ENCODE assay signal across 10 cellular contexts in genomic region chr9:128077847-128078503, GRCh38. TPM values are rescaled to one million over a fixed set of nuclear protein-coding genes. Genes with fewer than 3 reads are reported as not detected.
DNase-seq lines count a peak whose midpoint lies in the region; ATAC-seq, FAIRE-seq and TF ChIP-seq lines count a peak whose summit lies in the region.
"Had no signal": no experiment of that assay in that cellular context is flagged by ENCODE, and none has a peak within 500 bp of the region (broad histone marks: within the 10 kb centered on the region; RNA-seq: fewer than 3 reads in every experiment).

No MANE protein-coding gene starts in this region.

- H3K9me3 ChIP-seq in PC-9 (ENCODE audit: insufficient read depth, low read depth) (no peaks in the 10 kb centered on the region), endodermal cell (ENCODE audit: control insufficient read depth, low read length) (no peaks in the 10 kb centered on the region)

- H3K79me2 ChIP-seq in PC-9 (ENCODE audit: low read depth) = peaks cover 67% of the 10 kb centered on the region

- H2AFZ ChIP-seq in PC-9 = no peak overlapping the region

- DNase-seq in Calu3 (no peak), PC-9 (no peak), endodermal cell (no peak), HTR-8/SVneo (ENCODE audit: insufficient read length, low spot score) (no peak), sciatic nerve (ENCODE audit: low spot score) (no peak), HCEC 1CT (no peak)
- DNase-seq: NCI-H1105 treated with DMSO at 0.1 percent for 48 hours had no signal

- H3K27ac Mint-ChIP-seq in Calu3 (ENCODE audit: unreplicated experiment) (peak overlapping the region; percentile 93), endodermal cell (peak overlapping the region; percentile 12)

- H3K9me3 Mint-ChIP-seq in Calu3 (ENCODE audit: low read depth, unreplicated experiment) (no peaks in the 10 kb centered on the region), endodermal cell (no peaks in the 10 kb centered on the region)

- H3K4me1 Mint-ChIP-seq in Calu3 (ENCODE audit: low read depth, unreplicated experiment) = peaks cover 25% of the 10 kb centered on the region
- H3K4me1 Mint-ChIP-seq in endodermal cell = peaks cover 25% of the 10 kb centered on the region

- peak overlapping the region; percentile 45 for H3K4me2 ChIP-seq in PC-9

- H3K36me3 Mint-ChIP-seq in Calu3 (ENCODE audit: insufficient read depth, unreplicated experiment) (peaks cover 38% of the 10 kb centered on the region), endodermal cell (ENCODE audit: low read depth) (peaks cover 7% of the 10 kb centered on the region)

- no peak overlapping the region for H3K9ac ChIP-seq in endodermal cell (ENCODE audit: extremely low read depth, low read length, poor library complexity, severe bottlenecking)

- H4K20me1 ChIP-seq in PC-9 (ENCODE audit: insufficient read depth) = no peaks in the 10 kb centered on the region

- H3K4me1 ChIP-seq in PC-9 (replicated peaks; ENCODE audit: insufficient read depth) = peaks cover 50% of the 10 kb centered on the region
- H3K4me1 ChIP-seq in endodermal cell (ENCODE audit: control insufficient read depth, insufficient read depth, low read length) = peaks cover 3% of the 10 kb centered on the region

- intact Hi-C loops in Calu3 (cut with micrococcal nuclease; ENCODE audit: unreplicated experiment) (no loop called here), PC-9 (cut with micrococcal nuclease; ENCODE audit: unreplicated experiment) (loop anchor here (2.0 kb wide), 1 partner anchor 21 kb away; no protein-coding TSS in a partner anchor), sciatic nerve (cut with DNase I) (no loop called here)

- ATAC-seq in HG03159 (IDR thresholded peaks at IDR 0.05; ENCODE audit: unreplicated experiment) (no peak), sciatic nerve (no peak)

- H3K4me3 ChIP-seq in PC-9 (no peak overlapping the region), endodermal cell (ENCODE audit: low read length) (no peak overlapping the region), skin epidermis (no peak overlapping the region)

- FAIRE-seq in HTR-8/SVneo (lab: Jason Lieb, UNC) = no peak
- FAIRE-seq: G401.6 had no signal

- TF ChIP-seq CTCF in Calu3 (IDR thresholded peaks at IDR 0.05; ENCODE audit: unreplicated experiment) = no peak
- TF ChIP-seq CTCF in PC-9 (conservative IDR thresholded peaks at IDR 0.05) = no peak
- no peak for TF ChIP-seq CTCF in endodermal cell (conservative IDR thresholded peaks at IDR 0.05)

- H3K9me2 ChIP-seq in PC-9 (ENCODE audit: insufficient read depth) = no peaks in the 10 kb centered on the region

- H3K27me3 Mint-ChIP-seq in Calu3 (ENCODE audit: unreplicated experiment) (no peaks in the 10 kb centered on the region), endodermal cell (ENCODE audit: insufficient read depth) (no peaks in the 10 kb centered on the region)

- 90 to 93% methylated on average over 4 to 6 of the region's 7 CpGs for WGBS in endodermal cell (ENCODE audit: insufficient coverage in 1 of 2, insufficient read length in 1 of 2), 2 experiments

- BruUV-seq in Calu3 (replicated peaks; lab: Mats Ljungman, UMichigan) (no TSS peak), PC-9 (replicated peaks; lab: Mats Ljungman, UMichigan) (no TSS peak)

- H3K27me3 ChIP-seq in PC-9 (ENCODE audit: insufficient read depth, low read depth) = no peaks in the 10 kb centered on the region
- no peaks in the 10 kb centered on the region for H3K27me3 ChIP-seq in endodermal cell (ENCODE audit: control insufficient read depth, insufficient read depth, low read length, poor library complexity, severe bottlenecking)

- peaks cover 43% of the 10 kb centered on the region for H3F3A ChIP-seq in PC-9 (ENCODE audit: insufficient read depth, low read depth)

- peak overlapping the region; percentile 74 for H3K27ac ChIP-seq in PC-9
- H3K27ac ChIP-seq in endodermal cell (ENCODE audit: low read depth, low read length) = no peak overlapping the region
- H3K27ac ChIP-seq in skin epidermis = peak overlapping the region in 18 of 21 experiments; percentile 1 to 70 (median 34)

- H3K4me3 Mint-ChIP-seq in Calu3 (ENCODE audit: low read depth, unreplicated experiment) (peak overlapping the region; percentile 48), endodermal cell (no peak overlapping the region)

- POLR2A ChIA-PET in PC-9 (lab: Charles Lee; ENCODE audit: unreplicated experiment) = interaction anchor here (0.6 to 1.0 kb wide), 2 partner anchors 16 to 148 kb away, joined by 8 to 13 read pairs; partner anchors contain the start of gene PIP5KL1

- H3K36me3 ChIP-seq in PC-9 (ENCODE audit: low read depth) (no peaks in the 10 kb centered on the region), endodermal cell (ENCODE audit: control insufficient read depth, insufficient read depth, low read length) (peaks cover 3% of the 10 kb centered on the region)

- CTCF ChIA-PET in Calu3 (lab: Charles Lee) = interaction anchor here (1.3 to 1.8 kb wide), 4 partner anchors 10 to 123 kb away, joined by 4 to 13 read pairs (median 8); partner anchors contain the start of genes NAIF1 and SLC25A25
- CTCF ChIA-PET in PC-9 (lab: Charles Lee) = interaction anchor here (0.7 kb wide), 1 partner anchor 16 kb away, joined by 4 read pairs; no protein-coding TSS in a partner anchor

RNA-seq across cellular contexts. Expression of gene SLC25A25, which starts 9.9 kb away (rescaled TPM):
- total RNA-seq in Calu3 (2022) (19.5 and 22.1 TPM in 2 replicates), PC-9 (2021) (11.7 and 13.4 TPM in 2 replicates), endodermal cell (10 to 100 TPM; 12.9 to 13.1 TPM), sciatic nerve (21.0 TPM)
- polyA plus RNA-seq in endodermal cell (2013, experiment 1 of 2) = 12.8 TPM
- polyA plus RNA-seq in endodermal cell (2013, experiment 2 of 2) = 11.1 TPM

RNA-seq across cellular contexts. Expression of gene NAIF1, which starts 10.9 kb away (rescaled TPM):
- total RNA-seq in Calu3 (2022) (6.7 and 9.0 TPM in 2 replicates), PC-9 (2021) (16.1 and 17.3 TPM in 2 replicates), endodermal cell (1 to 10 TPM; 6.2 to 6.6 TPM), sciatic nerve (7.8 TPM)
- 7.9 TPM for polyA plus RNA-seq in endodermal cell (2013, experiment 1 of 2)
- 7.3 TPM for polyA plus RNA-seq in endodermal cell (2013, experiment 2 of 2)

RNA-seq across cellular contexts. Expression of gene PTGES2, which starts 49.6 kb away (rescaled TPM):
- total RNA-seq in Calu3 (2022) (121 and 137 TPM in 2 replicates), PC-9 (2021) (95.2 and 124 TPM in 2 replicates), endodermal cell (10 to 100 TPM; 73.5 to 84.5 TPM), sciatic nerve (33.8 TPM)
- 36.7 TPM for polyA plus RNA-seq in endodermal cell (2013, experiment 1 of 2)
- 33.1 TPM for polyA plus RNA-seq in endodermal cell (2013, experiment 2 of 2)
